In the genomic region with DNA sequence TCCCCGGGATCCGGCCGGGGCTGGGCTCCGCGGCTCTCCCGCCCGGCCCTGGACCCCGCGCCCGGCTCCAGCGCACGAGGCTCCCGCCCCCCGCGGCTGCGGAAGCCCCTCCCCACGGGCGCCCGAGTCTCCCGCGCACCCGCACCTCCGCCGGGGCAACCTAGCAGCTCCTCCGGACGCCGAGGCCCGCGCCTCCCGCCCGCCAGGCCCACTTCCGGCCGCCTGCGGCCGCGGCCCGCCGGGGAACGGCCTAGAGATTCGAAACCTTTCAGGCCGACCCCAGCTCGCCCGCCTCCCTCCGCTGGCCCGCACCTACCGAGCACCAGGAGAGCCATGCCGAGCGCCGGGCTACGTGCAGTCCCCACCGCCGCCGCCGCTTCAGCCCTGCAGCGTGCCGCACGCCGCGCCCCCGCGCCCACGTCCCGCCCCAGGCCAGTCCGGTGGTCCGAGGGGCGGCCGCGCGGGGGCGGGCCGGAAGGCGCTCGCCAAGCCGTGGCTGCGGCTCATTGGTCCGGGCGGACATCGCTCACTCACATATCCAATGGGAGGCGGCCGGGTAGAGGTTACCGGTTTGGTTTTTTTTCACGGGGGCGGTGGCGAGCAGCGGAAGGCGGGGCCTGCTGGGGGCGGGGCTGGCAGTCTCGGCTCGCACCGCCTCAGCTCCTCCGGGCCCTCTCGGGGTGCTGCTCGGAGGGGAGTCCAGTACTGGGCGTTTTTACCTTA, we compare ENCODE assay signal across 8 cellular contexts. TPM values are rescaled to one million over a fixed set of nuclear protein-coding genes. Genes with fewer than 3 reads are reported as not detected.
DNase-seq lines count a peak whose midpoint lies in the region; ATAC-seq and TF ChIP-seq lines count a peak whose summit lies in the region.

A gene with protein sequence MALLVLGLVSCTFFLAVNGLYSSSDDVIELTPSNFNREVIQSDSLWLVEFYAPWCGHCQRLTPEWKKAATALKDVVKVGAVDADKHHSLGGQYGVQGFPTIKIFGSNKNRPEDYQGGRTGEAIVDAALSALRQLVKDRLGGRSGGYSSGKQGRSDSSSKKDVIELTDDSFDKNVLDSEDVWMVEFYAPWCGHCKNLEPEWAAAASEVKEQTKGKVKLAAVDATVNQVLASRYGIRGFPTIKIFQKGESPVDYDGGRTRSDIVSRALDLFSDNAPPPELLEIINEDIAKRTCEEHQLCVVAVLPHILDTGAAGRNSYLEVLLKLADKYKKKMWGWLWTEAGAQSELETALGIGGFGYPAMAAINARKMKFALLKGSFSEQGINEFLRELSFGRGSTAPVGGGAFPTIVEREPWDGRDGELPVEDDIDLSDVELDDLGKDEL (minus strand): TSS at position 424 of the 723 bp plus-strand sequence. CDS start 89 bp downstream, at position 335.

- peak within 1 kb of the TSS; percentile 90 for H3K27ac Mint-ChIP-seq in T-helper 17 cell

- H3K9me3 ChIP-seq in T-helper 17 cell (ENCODE audit: control insufficient read depth, low read length, poor library complexity, severe bottlenecking) = no peaks in the 10 kb centered on the region
- no peaks in the 10 kb centered on the region for H3K9me3 ChIP-seq in left ventricle myocardium inferior (replicated peaks)
- H3K9me3 ChIP-seq in psoas muscle = no peaks in the 10 kb centered on the region

- peaks cover 6% of the 10 kb centered on the region for H3K36me3 ChIP-seq in left ventricle myocardium inferior
- no peaks in the 10 kb centered on the region for H3K36me3 ChIP-seq in psoas muscle (ENCODE audit: insufficient read depth in 1 of 2, low read depth in 1 of 2)
- H3K36me3 ChIP-seq in urinary bladder (ENCODE audit: insufficient read depth) = no peaks in the 10 kb centered on the region

- H3K27me3 Mint-ChIP-seq in T-helper 17 cell = peaks cover 9% of the 10 kb centered on the region

- peaks cover 67% of the 10 kb centered on the region for H3K4me1 ChIP-seq in left ventricle myocardium inferior
- H3K4me1 ChIP-seq in psoas muscle = peaks cover 18% of the 10 kb centered on the region
- H3K4me1 ChIP-seq in urinary bladder (ENCODE audit: insufficient read depth) = no peaks in the 10 kb centered on the region

- H3K36me3 Mint-ChIP-seq in T-helper 17 cell (ENCODE audit: low read depth) = no peaks in the 10 kb centered on the region

- H3K27me3 ChIP-seq in left ventricle myocardium inferior (ENCODE audit: low read depth) (no peaks in the 10 kb centered on the region), psoas muscle (ENCODE audit: insufficient read depth in 3 of 3, low read length in 2 of 3) (no peaks in the 10 kb centered on the region)

- ATAC-seq in GM18502 (IDR thresholded peaks at IDR 0.05; ENCODE audit: poor library complexity, unreplicated experiment) = peak; percentile 90
- peak; percentile 81 for ATAC-seq in HG02943 (IDR thresholded peaks at IDR 0.05; ENCODE audit: low read depth, unreplicated experiment)
- ATAC-seq in T-helper 17 cell = peak; percentile 90
- peak; percentile 98 to 99 (median 99) for ATAC-seq in psoas muscle

- WGBS in psoas muscle, 3 donors = 0 to 1% (median 1%) methylated on average over 48 to 94 of the region's 94 CpGs
- WGBS in urinary bladder = under 1% methylated on average over 94 of the region's 94 CpGs

- peak within 1 kb of the TSS; percentile 93 for H3K4me3 Mint-ChIP-seq in T-helper 17 cell

- peaks cover 34% of the 10 kb centered on the region for H3K4me1 Mint-ChIP-seq in T-helper 17 cell

- intact Hi-C loops in left ventricle myocardium inferior (cut with micrococcal nuclease) (no loop called here), psoas muscle (cut with DNase I) (loop anchor here in 1 of 2 donors (10.0 kb wide), 1 partner anchor 128 kb away; the partner anchor contains the start of gene NOL10)

- TF ChIP-seq CTCF in left ventricle myocardium inferior (IDR thresholded peaks at IDR 0.05; ENCODE audit: borderline replicate concordance) (peak; percentile 45), psoas muscle (IDR thresholded peaks at IDR 0.05) (peak; percentile 6)

- H3K27ac ChIP-seq in left ventricle myocardium inferior (replicated peaks) = peak within 1 kb of the TSS; percentile 91
- H3K27ac ChIP-seq in psoas muscle = peak within 1 kb of the TSS; percentile 95
- peak within 1 kb of the TSS; percentile 85 for H3K27ac ChIP-seq in urinary bladder (ENCODE audit: low read depth)

- H3K4me3 ChIP-seq in left ventricle myocardium inferior (peak within 1 kb of the TSS; percentile 73), psoas muscle (peak within 1 kb of the TSS; percentile 90), urinary bladder (ENCODE audit: low read depth, low read length) (peak within 1 kb of the TSS; percentile 96)

- DNase-seq in NCI-H187 (lab: John Stamatoyannopoulos, UW) (peak; percentile 98), T-helper 17 cell (peak; percentile 90 to 92 (median 91)), amygdala (lab: John Stamatoyannopoulos, UW) (peak; percentile 63 to 96 (median 93)), left ventricle myocardium inferior (peak; percentile 98), psoas muscle (peak; percentile 98 to 99)

RNA-seq across cellular contexts. Expression of the gene that starts here (rescaled TPM):
- total RNA-seq in T-helper 17 cell = 10 to 100 TPM; 53.3 to 57.4 TPM
- 107 TPM for total RNA-seq in left ventricle myocardium inferior
- 10 to 100 TPM; 40.1 to 61.7 (median 51.7) TPM for total RNA-seq in psoas muscle
- 100 to 1,000 TPM in 1 of 3 donors, 10 to 100 TPM in 2; 55.1 to 139 (median 80.0) TPM for polyA plus RNA-seq in psoas muscle
- 166 TPM for total RNA-seq in urinary bladder
- 139 TPM for polyA plus RNA-seq in urinary bladder

Comparison
In these comparisons a context has a peak if more than half of its experiments do, and no peak if none do; other contexts are left out.
1. Peak in every context shown above with its lines: DNase-seq, ATAC-seq, H3K4me3 ChIP-seq and H3K27ac ChIP-seq.